Comparison of ENCODE assay signal across 14 cellular contexts in the genomic region with DNA sequence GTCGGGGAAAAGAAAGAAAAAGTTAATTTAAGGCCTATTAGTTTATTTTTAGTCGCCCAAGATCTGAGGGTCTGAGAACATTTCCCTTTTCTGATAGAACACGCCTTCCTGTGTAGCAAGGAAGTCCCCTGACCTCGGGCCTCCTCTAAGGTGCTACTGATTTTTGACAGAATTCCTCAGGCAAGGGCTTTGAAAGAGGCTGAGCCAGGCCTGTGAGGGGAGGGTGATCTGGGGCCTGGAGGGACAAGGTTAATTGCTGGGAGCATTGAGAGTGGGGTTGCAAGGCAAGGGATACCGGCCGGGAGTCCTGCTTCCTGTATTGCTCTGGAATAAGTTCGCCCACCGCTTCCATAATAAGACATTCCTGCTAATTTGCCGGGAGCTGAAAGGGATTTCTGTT.
A peak's percentile ranks its signal among the peaks of the same experiment; 100 is the strongest.
DNase-seq lines count a peak whose midpoint lies in the region; ATAC-seq and TF ChIP-seq lines count a peak whose summit lies in the region.
"Had no signal": no experiment of that assay in that cellular context is flagged by ENCODE, and none has a peak within 500 bp of the region (broad histone marks: within the 10 kb centered on the region; RNA-seq: fewer than 3 reads in every experiment).

No MANE protein-coding gene starts in this region.

- no peaks in the 10 kb centered on the region for H3K36me3 ChIP-seq in BLaER1 treated with 17β-estradiol and CSF1 and Interleukin-3, amounts not matched to agents 10 nM and 100 nM
- H3K36me3 ChIP-seq in OCI-LY3 (replicated peaks; ENCODE audit: low read depth, low read length) (no peaks in the 10 kb centered on the region), neural cell (ENCODE audit: insufficient read depth, low read length) (no peaks in the 10 kb centered on the region)

- H3K79me2 ChIP-seq in OCI-LY3 (ENCODE audit: low read length) (no peaks in the 10 kb centered on the region), neural cell (replicated peaks; ENCODE audit: insufficient read depth, low read length) (no peaks in the 10 kb centered on the region)

- H3K4me1 ChIP-seq in BLaER1 treated with 17β-estradiol and CSF1 and Interleukin-3, amounts not matched to agents 10 nM and 100 nM = peaks cover 9 to 15% (median 11%) of the 10 kb centered on the region in 10 experiments; a peak in 18 of 20 replicates
- peaks cover 25% of the 10 kb centered on the region for H3K4me1 ChIP-seq in OCI-LY3 (ENCODE audit: low read length)

- H3K4me2 ChIP-seq in BLaER1 treated with 17β-estradiol and CSF1 and Interleukin-3, amounts not matched to agents 10 nM and 100 nM = peak overlapping the region; percentile 21 to 69 (median 52); a peak in 21 of 22 replicates
- H3K4me2 ChIP-seq in OCI-LY3 (ENCODE audit: low read length) (peak overlapping the region; percentile 18; the same call in 1 of the 2 replicates), neural cell (ENCODE audit: low read length) (no peak overlapping the region)

- H3K27me3 ChIP-seq in BLaER1 treated with 17β-estradiol and CSF1 and Interleukin-3, amounts not matched to agents 10 nM and 100 nM = no peaks in the 10 kb centered on the region
- H3K27me3 ChIP-seq in OCI-LY3 (ENCODE audit: low read depth, low read length) (peaks cover 6% of the 10 kb centered on the region; the same call in 1 of the 2 replicates), neural cell (ENCODE audit: insufficient read depth, low read depth, low read length) (no peaks in the 10 kb centered on the region)

- peak overlapping the region in 1 of 11 experiments; percentile 18; a peak in 1 of 22 replicates for H3K9ac ChIP-seq in BLaER1 treated with 17β-estradiol and CSF1 and Interleukin-3, amounts not matched to agents 10 nM and 100 nM
- H3K9ac ChIP-seq in OCI-LY3 (ENCODE audit: low read length) (no peak overlapping the region), neural cell (ENCODE audit: low read length) (no peak overlapping the region)

- no peaks in the 10 kb centered on the region for H3F3A ChIP-seq in neural cell (ENCODE audit: insufficient read depth, low read length, poor library complexity, severe bottlenecking)

- H2AFZ ChIP-seq in OCI-LY3 (ENCODE audit: low read depth, low read length) (peak overlapping the region; percentile 68; the same call in 1 of the 2 replicates), neural cell (ENCODE audit: low read depth, low read length) (no peak overlapping the region)

- H4K20me1 ChIP-seq in BLaER1 treated with 17β-estradiol and CSF1 and Interleukin-3, amounts not matched to agents 10 nM and 100 nM = no peaks in the 10 kb centered on the region
- no peaks in the 10 kb centered on the region for H4K20me1 ChIP-seq in OCI-LY3 (ENCODE audit: insufficient read depth, low read length)
- H4K20me1 ChIP-seq in neural cell (ENCODE audit: insufficient read depth) = no peaks in the 10 kb centered on the region

- no peak for ATAC-seq in GM21717 (IDR thresholded peaks at IDR 0.05; ENCODE audit: unreplicated experiment)
- no peak for ATAC-seq in HG02884 (IDR thresholded peaks at IDR 0.05; ENCODE audit: unreplicated experiment)
- ATAC-seq: Panc1 had no signal

- H3K9me2 ChIP-seq in neural cell (ENCODE audit: insufficient read depth, low read length) = no peaks in the 10 kb centered on the region

- no peak for TF ChIP-seq EP300 in neural cell (conservative IDR thresholded peaks at IDR 0.05; ENCODE audit: poor library complexity, severe bottlenecking)

- H3K27ac ChIP-seq in BLaER1 treated with 17β-estradiol and CSF1 and Interleukin-3, amounts not matched to agents 10 nM and 100 nM = peak overlapping the region in 3 of 11 experiments; percentile 7 to 42 (median 17); a peak in 4 of 22 replicates
- no peak overlapping the region for H3K27ac ChIP-seq in OCI-LY3 (ENCODE audit: low read length)
- H3K27ac ChIP-seq in neural cell (ENCODE audit: low read length) = no peak overlapping the region

- no peak overlapping the region for H3K4me3 ChIP-seq in BLaER1 treated with 17β-estradiol and CSF1 and Interleukin-3, amounts not matched to agents 10 nM and 100 nM
- H3K4me3 ChIP-seq in OCI-LY3 (ENCODE audit: low read length) (no peak overlapping the region), neural cell (ENCODE audit: low read length) (peak overlapping the region; percentile 30)

- no peak for TF ChIP-seq RAD21 in neural cell (conservative IDR thresholded peaks at IDR 0.05)

- peak; percentile 68 for DNase-seq in iPS-NIHi11 (ENCODE audit: low spot score)
- no peak for DNase-seq in NCI-H526 (lab: John Stamatoyannopoulos, UW)
- no peak for DNase-seq in NCI-H2081 treated with DMSO at 0.1 percent for 48 hours (lab: John Stamatoyannopoulos, UW)
- DNase-seq: GF-D8, IMR-90, NCI-H1417 treated with DMSO at 0.1 percent for 48 hours, NCI-H2081, Right ventricle myocardium superior had no signal

- peaks cover 0 to 6% (median 0%) of the 10 kb centered on the region in 11 experiments; a peak in 3 of 22 replicates for H3K9me3 ChIP-seq in BLaER1 treated with 17β-estradiol and CSF1 and Interleukin-3, amounts not matched to agents 10 nM and 100 nM (replicated peaks in 1 of 11)
- H3K9me3 ChIP-seq in OCI-LY3 (ENCODE audit: insufficient read depth, low read length) (no peaks in the 10 kb centered on the region), neural cell (ENCODE audit: low read length) (no peaks in the 10 kb centered on the region)

- TF ChIP-seq CTCF in OCI-LY3 (IDR thresholded peaks at IDR 0.05; ENCODE audit: low read depth, low read length) (no peak), neural cell (IDR thresholded peaks at IDR 0.05; ENCODE audit: poor library complexity, severe bottlenecking) (no peak)

TF ChIP-seq in neural cell, 6 proteins besides CTCF, POLR2A, EP300 and RAD21:
- TF ChIP-seq EZH2 (IDR thresholded peaks at IDR 0.05; ENCODE audit: borderline replicate concordance, insufficient read depth, low read length, poor library complexity, severe bottlenecking) (no peak), SMC3 (conservative IDR thresholded peaks at IDR 0.05; ENCODE audit: poor library complexity) (no peak), TAF1 (IDR thresholded peaks at IDR 0.05; ENCODE audit: low read depth) (no peak), POLR2AphosphoS5 (IDR thresholded peaks at IDR 0.05) (no peak), MXI1 (conservative IDR thresholded peaks at IDR 0.05; ENCODE audit: poor library complexity, severe bottlenecking) (no peak)
- TF ChIP-seq, protein P1, sequence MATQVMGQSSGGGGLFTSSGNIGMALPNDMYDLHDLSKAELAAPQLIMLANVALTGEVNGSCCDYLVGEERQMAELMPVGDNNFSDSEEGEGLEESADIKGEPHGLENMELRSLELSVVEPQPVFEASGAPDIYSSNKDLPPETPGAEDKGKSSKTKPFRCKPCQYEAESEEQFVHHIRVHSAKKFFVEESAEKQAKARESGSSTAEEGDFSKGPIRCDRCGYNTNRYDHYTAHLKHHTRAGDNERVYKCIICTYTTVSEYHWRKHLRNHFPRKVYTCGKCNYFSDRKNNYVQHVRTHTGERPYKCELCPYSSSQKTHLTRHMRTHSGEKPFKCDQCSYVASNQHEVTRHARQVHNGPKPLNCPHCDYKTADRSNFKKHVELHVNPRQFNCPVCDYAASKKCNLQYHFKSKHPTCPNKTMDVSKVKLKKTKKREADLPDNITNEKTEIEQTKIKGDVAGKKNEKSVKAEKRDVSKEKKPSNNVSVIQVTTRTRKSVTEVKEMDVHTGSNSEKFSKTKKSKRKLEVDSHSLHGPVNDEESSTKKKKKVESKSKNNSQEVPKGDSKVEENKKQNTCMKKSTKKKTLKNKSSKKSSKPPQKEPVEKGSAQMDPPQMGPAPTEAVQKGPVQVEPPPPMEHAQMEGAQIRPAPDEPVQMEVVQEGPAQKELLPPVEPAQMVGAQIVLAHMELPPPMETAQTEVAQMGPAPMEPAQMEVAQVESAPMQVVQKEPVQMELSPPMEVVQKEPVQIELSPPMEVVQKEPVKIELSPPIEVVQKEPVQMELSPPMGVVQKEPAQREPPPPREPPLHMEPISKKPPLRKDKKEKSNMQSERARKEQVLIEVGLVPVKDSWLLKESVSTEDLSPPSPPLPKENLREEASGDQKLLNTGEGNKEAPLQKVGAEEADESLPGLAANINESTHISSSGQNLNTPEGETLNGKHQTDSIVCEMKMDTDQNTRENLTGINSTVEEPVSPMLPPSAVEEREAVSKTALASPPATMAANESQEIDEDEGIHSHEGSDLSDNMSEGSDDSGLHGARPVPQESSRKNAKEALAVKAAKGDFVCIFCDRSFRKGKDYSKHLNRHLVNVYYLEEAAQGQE (IDR thresholded peaks at IDR 0.05; ENCODE audit: borderline replicate concordance) = no peak
